In genomic region chr4:145845118-145845517, GRCh38 we compare ENCODE assay signal across 20 cellular contexts.
DNase-seq lines count a peak whose midpoint lies in the region; ATAC-seq and TF ChIP-seq lines count a peak whose summit lies in the region.
"Had no signal": no experiment of that assay in that cellular context is flagged by ENCODE, and none has a peak within 500 bp of the region (broad histone marks: within the 10 kb centered on the region; RNA-seq: fewer than 3 reads in every experiment).

No MANE protein-coding gene starts in this region.

- no peaks in the 10 kb centered on the region for H3K9me3 Mint-ChIP-seq in activated naive CD8-positive, alpha-beta T cell (ENCODE audit: low read depth)
- H3K9me3 Mint-ChIP-seq in activated naive CD8-positive, alpha-beta T cell treated with anti-CD3 and anti-CD28 coated beads, Interleukin-2, amount 50 U/mL, for 24 hours = no peaks in the 10 kb centered on the region
- no peaks in the 10 kb centered on the region for H3K9me3 Mint-ChIP-seq in activated CD8-positive, alpha-beta T cell treated with anti-CD3 and anti-CD28 coated beads for 36 hours
- no peaks in the 10 kb centered on the region for H3K9me3 Mint-ChIP-seq in memory B cell
- H3K9me3 Mint-ChIP-seq: CD4-positive, alpha-beta memory T cell had no signal

- H3K36me3 Mint-ChIP-seq in activated naive CD8-positive, alpha-beta T cell = peaks cover 15% of the 10 kb centered on the region
- peaks cover 75% of the 10 kb centered on the region for H3K36me3 Mint-ChIP-seq in activated naive CD8-positive, alpha-beta T cell treated with anti-CD3 and anti-CD28 coated beads, Interleukin-2, amount 50 U/mL, for 24 hours (ENCODE audit: low read depth)
- H3K36me3 Mint-ChIP-seq in activated CD8-positive, alpha-beta T cell treated with anti-CD3 and anti-CD28 coated beads for 36 hours (ENCODE audit: low read depth) = peaks cover 73% of the 10 kb centered on the region
- peaks cover 36% of the 10 kb centered on the region for H3K36me3 Mint-ChIP-seq in memory B cell

- CTCF ChIA-PET in activated CD8-positive, alpha-beta T cell treated with anti-CD3 and anti-CD28 coated beads for 36 hours (lab: Charles Lee) = interaction anchor here (1.3 kb wide), 1 partner anchor 235 kb away, joined by 4 read pairs; no protein-coding TSS in a partner anchor

- H3K4me3 Mint-ChIP-seq in activated naive CD8-positive, alpha-beta T cell = no peak overlapping the region
- H3K4me3 Mint-ChIP-seq in activated naive CD8-positive, alpha-beta T cell treated with anti-CD3 and anti-CD28 coated beads, Interleukin-2, amount 50 U/mL, for 24 hours = no peak overlapping the region
- H3K4me3 Mint-ChIP-seq in activated CD8-positive, alpha-beta T cell treated with anti-CD3 and anti-CD28 coated beads for 36 hours = no peak overlapping the region
- H3K4me3 Mint-ChIP-seq in memory B cell = no peak overlapping the region
- H3K4me3 Mint-ChIP-seq: CD4-positive, alpha-beta memory T cell had no signal

- peaks cover 24% of the 10 kb centered on the region for H3K4me1 Mint-ChIP-seq in activated naive CD8-positive, alpha-beta T cell (ENCODE audit: low read depth)
- H3K4me1 Mint-ChIP-seq in activated naive CD8-positive, alpha-beta T cell treated with anti-CD3 and anti-CD28 coated beads, Interleukin-2, amount 50 U/mL, for 24 hours = peaks cover 26% of the 10 kb centered on the region
- peaks cover 36% of the 10 kb centered on the region for H3K4me1 Mint-ChIP-seq in activated CD8-positive, alpha-beta T cell treated with anti-CD3 and anti-CD28 coated beads for 36 hours (ENCODE audit: low read depth)
- peaks cover 10% of the 10 kb centered on the region for H3K4me1 Mint-ChIP-seq in memory B cell

- H3K27ac Mint-ChIP-seq in activated naive CD8-positive, alpha-beta T cell = peak overlapping the region; percentile 12
- H3K27ac Mint-ChIP-seq in activated naive CD8-positive, alpha-beta T cell treated with anti-CD3 and anti-CD28 coated beads, Interleukin-2, amount 50 U/mL, for 24 hours = no peak overlapping the region
- H3K27ac Mint-ChIP-seq in activated CD8-positive, alpha-beta T cell treated with anti-CD3 and anti-CD28 coated beads for 36 hours = peak overlapping the region; percentile 2
- peak overlapping the region; percentile 31 for H3K27ac Mint-ChIP-seq in memory B cell

- no peak for ATAC-seq in activated naive CD8-positive, alpha-beta T cell treated with anti-CD3 and anti-CD28 coated beads, Interleukin-2, amount 50 U/mL, for 24 hours
- no peak for ATAC-seq in activated CD8-positive, alpha-beta T cell treated with anti-CD3 and anti-CD28 coated beads for 36 hours
- no peak for ATAC-seq in memory B cell (ENCODE audit: low read depth)
- ATAC-seq in GM19463 (IDR thresholded peaks at IDR 0.05; ENCODE audit: unreplicated experiment) = no peak
- ATAC-seq in GM21526 (IDR thresholded peaks at IDR 0.05; ENCODE audit: low FRiP score, unreplicated experiment) = no peak
- ATAC-seq: Right ventricle myocardium inferior, SK-N-SH treated with all-trans-retinoic acid at 6 μM for 48 hours had no signal

- intact Hi-C loops in activated CD8-positive, alpha-beta T cell treated with anti-CD3 and anti-CD28 coated beads for 36 hours (cut with micrococcal nuclease) = no loop called here

- POLR2A ChIA-PET in activated CD8-positive, alpha-beta T cell treated with anti-CD3 and anti-CD28 coated beads for 36 hours (lab: Charles Lee) = interaction anchor here (1.3 kb wide), 1 partner anchor 12 kb away, joined by 4 read pairs; no protein-coding TSS in a partner anchor

- no peak for TF ChIP-seq CTCF in activated CD8-positive, alpha-beta T cell treated with anti-CD3 and anti-CD28 coated beads for 36 hours (IDR thresholded peaks at IDR 0.05)

- no peaks in the 10 kb centered on the region for H3K27me3 Mint-ChIP-seq in activated naive CD8-positive, alpha-beta T cell
- H3K27me3 Mint-ChIP-seq in activated naive CD8-positive, alpha-beta T cell treated with anti-CD3 and anti-CD28 coated beads, Interleukin-2, amount 50 U/mL, for 24 hours = no peaks in the 10 kb centered on the region
- no peaks in the 10 kb centered on the region for H3K27me3 Mint-ChIP-seq in activated CD8-positive, alpha-beta T cell treated with anti-CD3 and anti-CD28 coated beads for 36 hours
- no peaks in the 10 kb centered on the region for H3K27me3 Mint-ChIP-seq in memory B cell
- H3K27me3 Mint-ChIP-seq: CD4-positive, alpha-beta memory T cell had no signal

- DNase-seq in activated naive CD8-positive, alpha-beta T cell treated with anti-CD3 and anti-CD28 coated beads, Interleukin-2, amount 50 U/mL, for 24 hours = no peak
- no peak for DNase-seq in activated CD8-positive, alpha-beta T cell treated with anti-CD3 and anti-CD28 coated beads for 36 hours
- DNase-seq in memory B cell (ENCODE audit: low spot score in 2 of 2) (no peak), AML-193 (lab: John Stamatoyannopoulos, UW) (no peak)
- DNase-seq: Caco-2; CD4-positive, alpha-beta memory T cell; H7; KG1; MG63; NCI-H1105 treated with DMSO at 0.1 percent for 48 hours; NCI-H2029; NCI-H446 treated with DMSO at 0.1 percent for 48 hours; NCI-H526 treated with DMSO at 0.1 percent for 48 hours; PC-9; SJCRH30 had no signal
